Comparison of ENCODE assay signal across 12 cellular contexts in genomic region chr12:51863363-51863920, GRCh38. TPM values are rescaled to one million over a fixed set of nuclear protein-coding genes. Genes with fewer than 3 reads are reported as not detected.
A peak's percentile ranks its signal among the peaks of the same experiment; 100 is the strongest.
DNase-seq lines count a peak whose midpoint lies in the region; ATAC-seq and TF ChIP-seq lines count a peak whose summit lies in the region.
"Had no signal": no experiment of that assay in that cellular context is flagged by ENCODE, and none has a peak within 500 bp of the region (broad histone marks: within the 10 kb centered on the region; RNA-seq: fewer than 3 reads in every experiment).

No MANE protein-coding gene starts in this region.

- peak overlapping the region; percentile 71 for H3K4me3 Mint-ChIP-seq in WTC11
- H3K4me3 Mint-ChIP-seq in stimulated activated memory B cell treated with anti-CD40 and anti-IgM and Interleukin-4, amounts not matched to agents 10 μg/mL and 1 μg/mL and 100 μg/mL, for 72 hours, result peak overlapping the region; percentile 24
- no peak overlapping the region for H3K4me3 Mint-ChIP-seq in osteocyte (ENCODE audit: unreplicated experiment)
- H3K4me3 Mint-ChIP-seq: activated CD4-positive, alpha-beta T cell treated with anti-CD3 and anti-CD28 coated beads, Interleukin-2, amount 10 ng/mL, durations not matched to agents 24 days and 14 days had no signal

- peak overlapping the region; percentile 8 for H3K4me3 ChIP-seq in kidney epithelial cell (ENCODE audit: low read depth, low read length)
- H3K4me3 ChIP-seq in A673 (ENCODE audit: low read depth, low read length, poor library complexity, severe bottlenecking), result no peak overlapping the region
- H3K4me3 ChIP-seq: A549 had no signal

- no peaks in the 10 kb centered on the region for H3K36me3 ChIP-seq in kidney epithelial cell (ENCODE audit: control insufficient read depth, insufficient read depth, low read length)
- H3K36me3 ChIP-seq in A673 (ENCODE audit: insufficient read depth, low read length, poor library complexity, severe bottlenecking), result no peaks in the 10 kb centered on the region

- peaks cover 19% of the 10 kb centered on the region for H3K4me1 ChIP-seq in A673 (ENCODE audit: insufficient read depth, low read length, poor library complexity, severe bottlenecking)
- H3K4me1 ChIP-seq: A549 had no signal

- peak; percentile 3 for ATAC-seq in WTC11
- peak; percentile 17 for ATAC-seq in stimulated activated memory B cell treated with anti-CD40 and anti-IgM and Interleukin-4, amounts not matched to agents 10 μg/mL and 1 μg/mL and 100 μg/mL, for 72 hours

- DNase-seq in NCI-H146 (lab: John Stamatoyannopoulos, UW), result peak; percentile 36
- DNase-seq in NCI-H146 treated with DMSO at 0.1 percent for 48 hours (lab: John Stamatoyannopoulos, UW; ENCODE audit: unreplicated experiment), result no peak
- DNase-seq in WTC11 (ENCODE audit: low spot score), result no peak
- no peak for DNase-seq in kidney epithelial cell (ENCODE audit: low read depth)
- DNase-seq in A673 (ENCODE audit: low spot score), result no peak
- no peak for DNase-seq in osteocyte (ENCODE audit: extremely low spot score, unreplicated experiment)
- DNase-seq in activated CD4-positive, alpha-beta T cell treated with anti-CD3 and anti-CD28 coated beads for 4 hours, result no peak
- DNase-seq: activated CD4-positive, alpha-beta T cell treated with anti-CD3 and anti-CD28 coated beads, Interleukin-2, amount 10 ng/mL, durations not matched to agents 24 days and 14 days had no signal

- peak overlapping the region; percentile 58 for H3K27ac Mint-ChIP-seq in WTC11
- H3K27ac Mint-ChIP-seq in stimulated activated memory B cell treated with anti-CD40 and anti-IgM and Interleukin-4, amounts not matched to agents 10 μg/mL and 1 μg/mL and 100 μg/mL, for 72 hours, result no peak overlapping the region
- no peak overlapping the region for H3K27ac Mint-ChIP-seq in osteocyte (ENCODE audit: unreplicated experiment)
- H3K27ac Mint-ChIP-seq: activated CD4-positive, alpha-beta T cell treated with anti-CD3 and anti-CD28 coated beads, Interleukin-2, amount 10 ng/mL, durations not matched to agents 24 days and 14 days had no signal

- CTCF ChIA-PET in WTC11 (lab: Charles Lee) (interaction anchor here (0.6 to 6.4 kb wide), 34 partner anchors 7 to 444 kb away, joined by 3 to 126 read pairs (median 6); partner anchors contain the start of genes ACVRL1, ANKRD33, FIGNL2 and SLC4A8), A673 (lab: Charles Lee) (interaction anchor here (1.1 to 1.7 kb wide), 2 partner anchors 12 to 39 kb away, joined by 3 to 9 read pairs; no protein-coding TSS in a partner anchor)

- no peaks in the 10 kb centered on the region for H3K36me3 Mint-ChIP-seq in WTC11
- H3K36me3 Mint-ChIP-seq in stimulated activated memory B cell treated with anti-CD40 and anti-IgM and Interleukin-4, amounts not matched to agents 10 μg/mL and 1 μg/mL and 100 μg/mL, for 72 hours, result no peaks in the 10 kb centered on the region
- no peaks in the 10 kb centered on the region for H3K36me3 Mint-ChIP-seq in osteocyte (ENCODE audit: unreplicated experiment)

- H3K4me1 Mint-ChIP-seq in WTC11 (peaks cover 47% of the 10 kb centered on the region), osteocyte (ENCODE audit: unreplicated experiment) (peaks cover 36% of the 10 kb centered on the region)
- H3K4me1 Mint-ChIP-seq in stimulated activated memory B cell treated with anti-CD40 and anti-IgM and Interleukin-4, amounts not matched to agents 10 μg/mL and 1 μg/mL and 100 μg/mL, for 72 hours, result peaks cover 14% of the 10 kb centered on the region
- H3K4me1 Mint-ChIP-seq: activated CD4-positive, alpha-beta T cell treated with anti-CD3 and anti-CD28 coated beads, Interleukin-2, amount 10 ng/mL, durations not matched to agents 24 days and 14 days had no signal

- H3K27ac ChIP-seq in A673 (ENCODE audit: low read depth, low read length, poor library complexity, severe bottlenecking), result no peak overlapping the region
- H3K27ac ChIP-seq: A549, KMS-11 had no signal

- TF ChIP-seq CTCF in WTC11 (IDR thresholded peaks at IDR 0.05) (no peak), kidney epithelial cell (IDR thresholded peaks at IDR 0.05; ENCODE audit: insufficient read depth, low read length, poor library complexity, severe bottlenecking) (no peak), A673 (conservative IDR thresholded peaks at IDR 0.05; ENCODE audit: low read depth, low read length) (no peak), osteocyte (IDR thresholded peaks at IDR 0.05) (no peak)

- no peaks in the 10 kb centered on the region for H3K27me3 ChIP-seq in kidney epithelial cell (ENCODE audit: control insufficient read depth, insufficient read depth, low read length)
- H3K27me3 ChIP-seq in A673 (replicated peaks; ENCODE audit: insufficient read depth, low read depth, low read length, poor library complexity), result no peaks in the 10 kb centered on the region

- no peaks in the 10 kb centered on the region for H3K9me3 ChIP-seq in A673 (ENCODE audit: low read depth, low read length, poor library complexity, severe bottlenecking)
- H3K9me3 ChIP-seq: A549 had no signal

- H3K9me3 Mint-ChIP-seq in WTC11, result no peaks in the 10 kb centered on the region
- H3K9me3 Mint-ChIP-seq in stimulated activated memory B cell treated with anti-CD40 and anti-IgM and Interleukin-4, amounts not matched to agents 10 μg/mL and 1 μg/mL and 100 μg/mL, for 72 hours, result no peaks in the 10 kb centered on the region
- H3K9me3 Mint-ChIP-seq in osteocyte (ENCODE audit: unreplicated experiment), result no peaks in the 10 kb centered on the region
- H3K9me3 Mint-ChIP-seq: activated CD4-positive, alpha-beta T cell treated with anti-CD3 and anti-CD28 coated beads, Interleukin-2, amount 10 ng/mL, durations not matched to agents 24 days and 14 days had no signal

- intact Hi-C loops in A673 (cut with micrococcal nuclease; ENCODE audit: unreplicated experiment), result no loop called here

- no TSS peak for BruUV-seq in A673 (replicated peaks; lab: Mats Ljungman, UMichigan)

- POLR2A ChIA-PET in WTC11 (lab: Charles Lee), result interaction anchor here (1.0 to 1.6 kb wide), 6 partner anchors 12 to 43 kb away, joined by 3 to 7 read pairs (median 4); no protein-coding TSS in a partner anchor
- POLR2A ChIA-PET in A673 (lab: Charles Lee; ENCODE audit: low non-redundant PET), result interaction anchor here (0.6 kb wide), 1 partner anchor 86 kb away, joined by 4 read pairs; no protein-coding TSS in a partner anchor

- peaks cover 59% of the 10 kb centered on the region for H3K27me3 Mint-ChIP-seq in WTC11 (ENCODE audit: low read depth)
- peaks cover 93% of the 10 kb centered on the region for H3K27me3 Mint-ChIP-seq in stimulated activated memory B cell treated with anti-CD40 and anti-IgM and Interleukin-4, amounts not matched to agents 10 μg/mL and 1 μg/mL and 100 μg/mL, for 72 hours
- H3K27me3 Mint-ChIP-seq in osteocyte (ENCODE audit: unreplicated experiment), result peaks cover 11% of the 10 kb centered on the region

TF ChIP-seq in WTC11, 78 proteins besides CTCF, POLR2A, EP300 and RAD21 (continues in another document):
- TF ChIP-seq MLX (CRISPR knock-in tag; IDR thresholded peaks at IDR 0.05) (no peak), ZMAT4 (CRISPR knock-in tag; IDR thresholded peaks at IDR 0.05) (no peak), ATF3 (CRISPR knock-in tag; conservative IDR thresholded peaks at IDR 0.05) (no peak), ZBTB43 (CRISPR knock-in tag; IDR thresholded peaks at IDR 0.05) (no peak), TEAD1 (CRISPR knock-in tag; IDR thresholded peaks at IDR 0.05) (0 out of 2 replicates have a peak, but pooled peaks have one; percentile 19), FOXK1 (CRISPR knock-in tag; IDR thresholded peaks at IDR 0.05) (no peak), GABPB1 (CRISPR knock-in tag; IDR thresholded peaks at IDR 0.05) (no peak), ZNF263 (CRISPR knock-in tag; IDR thresholded peaks at IDR 0.05; ENCODE audit: low read depth) (no peak)

RNA-seq across cellular contexts. Expression of gene FIGNL2, which starts 14.9 kb away (rescaled TPM):
- total RNA-seq in WTC11 (2021), result 9.9 to 10.3 TPM (median 10.0 TPM) in 3 replicates
- total RNA-seq in kidney epithelial cell, result 2.1 and 2.6 TPM in 2 replicates
- 0.21 and 0.33 TPM in 2 replicates for total RNA-seq in A673 (2021)
- total RNA-seq in osteocyte, result 0.08 TPM in 2 replicates

RNA-seq across cellular contexts. Expression of gene ANKRD33, which starts 24.5 kb away (rescaled TPM):
- 1.7 to 2.3 TPM (median 2.0 TPM) in 3 replicates for total RNA-seq in WTC11 (2021)
- not detected in 2 replicates for total RNA-seq in kidney epithelial cell
- total RNA-seq in A673 (2021), result not detected in 2 replicates
- total RNA-seq in osteocyte, result not detected in 2 replicates
- total RNA-seq: activated CD4-positive, alpha-beta T cell treated with anti-CD3 and anti-CD28 coated beads, Interleukin-2, amount 10 ng/mL, durations not matched to agents 24 days and 14 days; mesenteric fat pad had no signal

RNA-seq across cellular contexts. Expression of gene ACVRL1, which starts 43.9 kb away (rescaled TPM):
- total RNA-seq in WTC11 (2021) (0.64 to 1.5 TPM (median 0.98 TPM) in 3 replicates), kidney epithelial cell (4.7 and 9.7 TPM in 2 replicates), A673 (2021) (0.17 and 0.28 TPM in 2 replicates), osteocyte (not detected in 2 replicates)
- total RNA-seq: activated CD4-positive, alpha-beta T cell treated with anti-CD3 and anti-CD28 coated beads, Interleukin-2, amount 10 ng/mL, durations not matched to agents 24 days and 14 days had no signal
